ENCODE assay signal across 37 cellular contexts in the genomic region with DNA sequence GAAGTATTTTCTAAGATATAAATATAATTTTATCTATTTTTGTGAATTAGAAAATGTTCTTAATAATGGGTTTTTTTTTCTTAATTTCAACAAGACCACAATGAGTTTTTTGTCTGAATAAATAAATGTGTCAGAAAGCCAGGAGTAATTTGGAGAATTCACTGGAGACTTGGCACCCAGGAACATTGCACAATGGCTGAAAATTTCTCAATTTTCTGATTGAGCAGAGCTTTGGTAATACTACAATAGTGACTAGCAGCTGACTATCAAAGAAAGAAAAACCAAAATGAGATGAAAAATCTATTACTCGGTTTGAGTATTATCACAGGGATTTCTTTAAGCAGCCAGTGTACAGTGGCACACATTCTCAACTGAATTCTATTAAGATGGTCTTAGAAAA.
"Had no signal": no experiment of that assay in that cellular context is flagged by ENCODE, and none has a peak within 500 bp of the region (broad histone marks: within the 10 kb centered on the region; RNA-seq: fewer than 3 reads in every experiment).

No MANE protein-coding gene starts in this region.

- H3K27ac Mint-ChIP-seq: activated B cell treated with CpG ODN at 0.5 μM for 24 hours; activated CD4-positive, alpha-beta memory T cell treated with anti-CD3 and anti-CD28 coated beads, Interleukin-2, amount 10 ng/mL, durations not matched to agents 7 days and 5 days; activated CD4-positive, alpha-beta T cell treated with anti-CD3 and anti-CD28 coated beads for 36 hours; activated CD4-positive, alpha-beta T cell treated with anti-CD3 and anti-CD28 coated beads, Interleukin-2, amount 10 ng/mL, durations not matched to agents 7 days and 5 days; activated CD8-positive, alpha-beta memory T cell treated with anti-CD3 and anti-CD28 coated beads, Interleukin-2, amount 10 ng/mL, durations not matched to agents 7 days and 5 days; activated CD8-positive, alpha-beta T cell treated with anti-CD3 and anti-CD28 coated beads, Interleukin-2, amount 10 ng/mL, durations not matched to agents 7 days and 5 days; activated naive CD4-positive, alpha-beta T cell treated with anti-CD3 and anti-CD28 coated beads, Interleukin-2, amount 10 ng/mL, durations not matched to agents 7 days and 5 days; activated naive CD4-positive, alpha-beta T cell treated with anti-CD3 and anti-CD28 coated beads, Interleukin-2, amount 50 U/mL, for 24 hours; activated naive CD8-positive, alpha-beta T cell; activated naive CD8-positive, alpha-beta T cell treated with anti-CD3 and anti-CD28 coated beads, Interleukin-2, amount 10 ng/mL, durations not matched to agents 7 days and 5 days; activated T-cell treated with anti-CD3 and anti-CD28 coated beads, Interleukin-2, amount 50 U/mL, for 24 hours; activated T-helper 2 cell treated with anti-CD3 and anti-CD28 coated beads, Interferon-gamma antibody, Interleukin-2, Interleukin-4, amounts not matched to agents 10 μg/mL and 5 μg/mL and 100 μg/mL, durations not matched to agents 14 hours and 24 hours and 36 hours; T-helper 1 cell treated with Interleukin-12 subunit alpha and Interleukin-12 subunit beta and Interleukin-4 antibody, amounts not matched to agents 30 μg/mL and 1 μg/mL, for 36 hours; T-helper 2 cell treated with Interferon-gamma antibody and Interleukin-4, amounts not matched to agents 5 μg/mL and 100 μg/mL, for 36 hours had no signal

- H3K4me3 ChIP-seq: adrenal gland, body of pancreas, breast epithelium had no signal

- H3K36me3 Mint-ChIP-seq: activated CD8-positive, alpha-beta memory T cell treated with anti-CD3 and anti-CD28 coated beads, Interleukin-2, amount 10 ng/mL, durations not matched to agents 7 days and 5 days; activated naive CD4-positive, alpha-beta T cell treated with anti-CD3 and anti-CD28 coated beads, Interleukin-2, amount 10 ng/mL, durations not matched to agents 7 days and 5 days; activated naive CD4-positive, alpha-beta T cell treated with anti-CD3 and anti-CD28 coated beads, Interleukin-2, amount 50 U/mL, for 24 hours; activated naive CD8-positive, alpha-beta T cell; activated naive CD8-positive, alpha-beta T cell treated with anti-CD3 and anti-CD28 coated beads, Interleukin-2, amount 10 ng/mL, durations not matched to agents 7 days and 5 days had no signal

- H3K9me3 ChIP-seq: adrenal gland, body of pancreas, breast epithelium had no signal

- H3K4me3 Mint-ChIP-seq: activated B cell treated with CpG ODN at 0.5 μM for 24 hours; activated CD4-positive, alpha-beta memory T cell treated with anti-CD3 and anti-CD28 coated beads, Interleukin-2, amount 10 ng/mL, durations not matched to agents 7 days and 5 days; activated CD4-positive, alpha-beta T cell treated with anti-CD3 and anti-CD28 coated beads for 36 hours; activated CD4-positive, alpha-beta T cell treated with anti-CD3 and anti-CD28 coated beads, Interleukin-2, amount 10 ng/mL, durations not matched to agents 7 days and 5 days; activated CD8-positive, alpha-beta memory T cell treated with anti-CD3 and anti-CD28 coated beads, Interleukin-2, amount 10 ng/mL, durations not matched to agents 7 days and 5 days; activated CD8-positive, alpha-beta T cell treated with anti-CD3 and anti-CD28 coated beads, Interleukin-2, amount 10 ng/mL, durations not matched to agents 7 days and 5 days; activated naive CD4-positive, alpha-beta T cell treated with anti-CD3 and anti-CD28 coated beads, Interleukin-2, amount 10 ng/mL, durations not matched to agents 7 days and 5 days; activated naive CD4-positive, alpha-beta T cell treated with anti-CD3 and anti-CD28 coated beads, Interleukin-2, amount 50 U/mL, for 24 hours; activated naive CD8-positive, alpha-beta T cell; activated naive CD8-positive, alpha-beta T cell treated with anti-CD3 and anti-CD28 coated beads, Interleukin-2, amount 10 ng/mL, durations not matched to agents 7 days and 5 days; activated T-cell treated with anti-CD3 and anti-CD28 coated beads, Interleukin-2, amount 50 U/mL, for 24 hours; T-helper 1 cell treated with Interleukin-12 subunit alpha and Interleukin-12 subunit beta and Interleukin-4 antibody, amounts not matched to agents 30 μg/mL and 1 μg/mL, for 36 hours; T-helper 2 cell treated with Interferon-gamma antibody and Interleukin-4, amounts not matched to agents 5 μg/mL and 100 μg/mL, for 36 hours had no signal

- H3K36me3 ChIP-seq: adrenal gland, brain microvascular endothelial cell, breast epithelium had no signal

- FAIRE-seq: astrocyte, TTC549 had no signal

- H3K9me3 Mint-ChIP-seq: activated naive CD4-positive, alpha-beta T cell treated with anti-CD3 and anti-CD28 coated beads, Interleukin-2, amount 50 U/mL, for 24 hours had no signal

- H3K4me1 ChIP-seq: adrenal gland, body of pancreas, breast epithelium had no signal

- ATAC-seq: activated CD4-positive, alpha-beta T cell treated with anti-CD3 and anti-CD28 coated beads for 36 hours; activated CD4-positive, CD25-positive, alpha-beta regulatory T cell treated with anti-CD3 and anti-CD28 coated beads, Interleukin-2, amount 50 U/mL, for 24 hours; activated CD8-positive, alpha-beta memory T cell treated with anti-CD3 and anti-CD28 coated beads, Interleukin-2, amount 10 ng/mL, durations not matched to agents 7 days and 5 days; activated CD8-positive, alpha-beta T cell treated with anti-CD3 and anti-CD28 coated beads, Interleukin-2, amount 10 ng/mL, durations not matched to agents 7 days and 5 days; body of pancreas had no signal

- DNase-seq: activated B cell treated with CpG ODN at 0.5 μM for 24 hours; activated CD4-positive, alpha-beta memory T cell treated with anti-CD3 and anti-CD28 coated beads, Interleukin-2, amount 10 ng/mL, durations not matched to agents 7 days and 5 days; activated CD4-positive, alpha-beta T cell treated with anti-CD3 and anti-CD28 coated beads for 1 hour; activated CD4-positive, alpha-beta T cell treated with anti-CD3 and anti-CD28 coated beads for 36 hours; activated CD4-positive, alpha-beta T cell treated with anti-CD3 and anti-CD28 coated beads for 48 hours; activated CD4-positive, alpha-beta T cell treated with anti-CD3 and anti-CD28 coated beads, Interleukin-2, amount 10 ng/mL, durations not matched to agents 7 days and 5 days; activated CD4-positive, alpha-beta T cell treated with anti-CD3 and anti-CD28 coated beads, Interleukin-2, amount 50 U/mL, for 48 hours; activated CD8-positive, alpha-beta memory T cell treated with anti-CD3 and anti-CD28 coated beads for 24 hours; activated CD8-positive, alpha-beta memory T cell treated with anti-CD3 and anti-CD28 coated beads, Interleukin-2, amount 10 ng/mL, durations not matched to agents 7 days and 5 days; activated CD8-positive, alpha-beta memory T cell treated with anti-CD3 and anti-CD28 coated beads, Interleukin-2, amount 50 U/mL, for 48 hours; activated CD8-positive, alpha-beta T cell treated with anti-CD3 and anti-CD28 coated beads, Interleukin-2, amount 10 ng/mL, durations not matched to agents 7 days and 5 days; activated effector memory CD4-positive, alpha-beta T cell treated with Interleukin-2 at 50 U/mL for 16 hours; activated gamma-delta T cell; activated naive CD4-positive, alpha-beta T cell treated with anti-CD3 and anti-CD28 coated beads, Interleukin-2, amount 10 ng/mL, durations not matched to agents 7 days and 5 days; activated naive CD4-positive, alpha-beta T cell treated with Interleukin-2 at 50 U/mL for 16 hours; activated naive CD8-positive, alpha-beta T cell treated with anti-CD3 and anti-CD28 coated beads, Interleukin-2, amount 10 ng/mL, durations not matched to agents 7 days and 5 days; activated T-cell treated with anti-CD3 and anti-CD28 coated beads, Interleukin-2, amount 50 U/mL, for 24 hours; activated T-cell treated with anti-CD3 and anti-CD28 coated beads, Interleukin-2, amount 50 U/mL, for 48 hours; adrenal gland; amniotic stem cell; aorta; body of pancreas; brain microvascular endothelial cell; central memory CD4-positive, alpha-beta T cell; T-helper 1 cell; T-helper 2 cell; T-helper 9 cell had no signal

- H3K27ac ChIP-seq: adrenal gland, body of pancreas, brain microvascular endothelial cell, breast epithelium, VCaP had no signal

- H3K4me1 Mint-ChIP-seq: activated B cell treated with CpG ODN at 0.5 μM for 24 hours; activated CD4-positive, alpha-beta memory T cell treated with anti-CD3 and anti-CD28 coated beads, Interleukin-2, amount 10 ng/mL, durations not matched to agents 7 days and 5 days; activated CD4-positive, alpha-beta T cell treated with anti-CD3 and anti-CD28 coated beads for 36 hours; activated CD4-positive, alpha-beta T cell treated with anti-CD3 and anti-CD28 coated beads, Interleukin-2, amount 10 ng/mL, durations not matched to agents 7 days and 5 days; activated CD8-positive, alpha-beta memory T cell treated with anti-CD3 and anti-CD28 coated beads, Interleukin-2, amount 10 ng/mL, durations not matched to agents 7 days and 5 days; activated naive CD4-positive, alpha-beta T cell treated with anti-CD3 and anti-CD28 coated beads, Interleukin-2, amount 10 ng/mL, durations not matched to agents 7 days and 5 days; activated naive CD4-positive, alpha-beta T cell treated with anti-CD3 and anti-CD28 coated beads, Interleukin-2, amount 50 U/mL, for 24 hours; activated naive CD8-positive, alpha-beta T cell treated with anti-CD3 and anti-CD28 coated beads, Interleukin-2, amount 10 ng/mL, durations not matched to agents 7 days and 5 days had no signal

- H3K27me3 ChIP-seq: adrenal gland, body of pancreas, brain microvascular endothelial cell, breast epithelium had no signal

- H3K27me3 Mint-ChIP-seq: activated B cell treated with CpG ODN at 0.5 μM for 24 hours; activated CD4-positive, alpha-beta memory T cell treated with anti-CD3 and anti-CD28 coated beads, Interleukin-2, amount 10 ng/mL, durations not matched to agents 7 days and 5 days; activated CD4-positive, alpha-beta T cell treated with anti-CD3 and anti-CD28 coated beads for 36 hours; activated CD4-positive, alpha-beta T cell treated with anti-CD3 and anti-CD28 coated beads, Interleukin-2, amount 10 ng/mL, durations not matched to agents 7 days and 5 days; activated CD8-positive, alpha-beta memory T cell treated with anti-CD3 and anti-CD28 coated beads, Interleukin-2, amount 10 ng/mL, durations not matched to agents 7 days and 5 days; activated naive CD4-positive, alpha-beta T cell treated with anti-CD3 and anti-CD28 coated beads, Interleukin-2, amount 10 ng/mL, durations not matched to agents 7 days and 5 days; activated naive CD4-positive, alpha-beta T cell treated with anti-CD3 and anti-CD28 coated beads, Interleukin-2, amount 50 U/mL, for 24 hours; activated naive CD8-positive, alpha-beta T cell; activated naive CD8-positive, alpha-beta T cell treated with anti-CD3 and anti-CD28 coated beads, Interleukin-2, amount 10 ng/mL, durations not matched to agents 7 days and 5 days; activated T-cell treated with anti-CD3 and anti-CD28 coated beads, Interleukin-2, amount 50 U/mL, for 24 hours had no signal
